2 cellular contexts compared by ENCODE assay signal in the genomic region with DNA sequence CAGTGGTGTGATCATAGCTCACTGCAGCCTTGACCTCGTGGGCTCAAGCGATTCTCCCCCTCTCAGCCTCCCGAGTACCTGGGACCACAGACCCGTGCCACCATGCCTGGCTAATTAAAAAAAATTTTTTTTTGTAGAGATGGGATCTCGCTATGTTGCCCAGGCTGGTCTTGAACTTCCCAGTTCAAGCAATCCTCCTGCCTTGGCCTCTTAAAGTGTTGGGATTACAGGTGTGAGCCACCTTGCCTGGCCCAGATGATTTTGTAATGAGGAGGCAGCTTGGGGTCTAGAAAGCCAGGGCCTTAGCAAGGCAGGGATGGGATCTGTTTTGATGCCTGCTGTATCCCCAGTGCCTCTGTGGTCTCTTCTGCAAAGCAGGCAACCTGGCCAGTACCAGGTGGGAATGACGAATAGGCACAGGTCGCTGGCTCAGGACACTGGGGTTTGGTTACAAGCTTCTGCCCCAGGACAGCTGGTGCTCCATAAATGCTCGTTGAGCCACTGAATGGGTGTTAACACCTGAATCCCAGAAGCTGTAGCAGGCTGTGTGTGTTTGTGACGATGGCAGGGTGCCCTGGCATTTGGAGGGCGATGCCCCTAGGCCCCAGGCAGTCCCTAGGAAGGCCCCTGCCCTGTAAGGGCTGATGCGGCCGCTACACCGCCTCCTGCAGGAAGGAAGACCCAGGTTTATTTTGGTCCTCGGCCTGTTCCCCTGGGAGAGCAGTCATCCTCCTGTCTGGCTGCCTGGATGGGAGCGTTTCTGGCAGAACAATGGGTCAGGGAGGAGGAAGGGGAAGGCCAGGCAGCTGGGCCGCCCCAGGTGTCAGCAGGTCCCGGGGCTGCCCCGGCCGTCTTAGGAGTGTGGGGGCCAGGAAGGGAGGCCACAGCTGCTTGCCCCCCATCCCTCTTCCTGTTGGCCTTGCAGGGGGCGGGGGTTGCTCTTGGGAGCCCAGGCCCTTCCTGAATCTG.
A peak's percentile ranks its signal among the peaks of the same experiment; 100 is the strongest.
TF ChIP-seq lines count a peak whose summit lies in the region.

No MANE protein-coding gene starts in this region.

TF ChIP-seq in GM12891, 5 proteins besides CTCF, POLR2A, EP300 and RAD21:
- TF ChIP-seq PAX5 (IDR thresholded peaks at IDR 0.05; ENCODE audit: insufficient read depth, low read length, severe bottlenecking) (no peak), POLR2AphosphoS5 (IDR thresholded peaks at IDR 0.05; ENCODE audit: low read depth, low read length) (no peak), SPI1 (IDR thresholded peaks at IDR 0.05; ENCODE audit: low read depth, low read length) (no peak), TAF1 (IDR thresholded peaks at IDR 0.05; ENCODE audit: low read depth, low read length) (no peak), POU2F2 (IDR thresholded peaks at IDR 0.05; ENCODE audit: low read depth, low read length) (no peak)

TF ChIP-seq in GM12878, 131 proteins besides CTCF, POLR2A, EP300 and RAD21:
- TF ChIP-seq, protein P1, sequence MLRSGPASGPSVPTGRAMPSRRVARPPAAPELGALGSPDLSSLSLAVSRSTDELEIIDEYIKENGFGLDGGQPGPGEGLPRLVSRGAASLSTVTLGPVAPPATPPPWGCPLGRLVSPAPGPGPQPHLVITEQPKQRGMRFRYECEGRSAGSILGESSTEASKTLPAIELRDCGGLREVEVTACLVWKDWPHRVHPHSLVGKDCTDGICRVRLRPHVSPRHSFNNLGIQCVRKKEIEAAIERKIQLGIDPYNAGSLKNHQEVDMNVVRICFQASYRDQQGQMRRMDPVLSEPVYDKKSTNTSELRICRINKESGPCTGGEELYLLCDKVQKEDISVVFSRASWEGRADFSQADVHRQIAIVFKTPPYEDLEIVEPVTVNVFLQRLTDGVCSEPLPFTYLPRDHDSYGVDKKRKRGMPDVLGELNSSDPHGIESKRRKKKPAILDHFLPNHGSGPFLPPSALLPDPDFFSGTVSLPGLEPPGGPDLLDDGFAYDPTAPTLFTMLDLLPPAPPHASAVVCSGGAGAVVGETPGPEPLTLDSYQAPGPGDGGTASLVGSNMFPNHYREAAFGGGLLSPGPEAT (IDR thresholded peaks at IDR 0.05; ENCODE audit: low read depth): peak; percentile 23; the same call in 1 of the 2 replicates
- TF ChIP-seq FOXM1 (IDR thresholded peaks at IDR 0.05; ENCODE audit: low read depth, low read length) (no peak), MYC (IDR thresholded peaks at IDR 0.05; ENCODE audit: insufficient read depth, insufficient read length, insufficient replicate concordance, low read length, severe bottlenecking) (no peak), IKZF1 (conservative IDR thresholded peaks at IDR 0.05) (peak; percentile 27; the same call in 1 of the 2 replicates), MEF2B (IDR thresholded peaks at IDR 0.05; ENCODE audit: partially characterized antibody, poor library complexity, severe bottlenecking) (peak; percentile 58), IKZF2 (IDR thresholded peaks at IDR 0.05) (peak in 1 of 2 experiments; percentile 22; a peak in 2 of 4 replicates), TARDBP (IDR thresholded peaks at IDR 0.05; ENCODE audit: borderline replicate concordance) (no peak), TCF12 (IDR thresholded peaks at IDR 0.05; ENCODE audit: low read depth, low read length) (0 out of 2 replicates have a peak, but pooled peaks have one; percentile 34), FOS (IDR thresholded peaks at IDR 0.05; ENCODE audit: borderline replicate concordance, extremely low read depth, insufficient read length) (no peak), MEF2A (IDR thresholded peaks at IDR 0.05; ENCODE audit: insufficient read depth, low read depth, low read length) (no peak), ETV6 (conservative IDR thresholded peaks at IDR 0.05 in 1 of 2, IDR thresholded peaks at IDR 0.05 in 1 of 2; ENCODE audit: borderline replicate concordance in 1 of 2, low read depth in 1 of 2) (no peak), EED (IDR thresholded peaks at IDR 0.05; ENCODE audit: low read depth) (peak; percentile 36; the same call in 1 of the 2 replicates)
TF ChIP-seq in GM12878: peak in this region for 6.
